In genomic region chr11:2775083-2775625, GRCh38 we compare ENCODE assay signal across 16 cellular contexts.
DNase-seq lines count a peak whose midpoint lies in the region; ATAC-seq, FAIRE-seq and TF ChIP-seq lines count a peak whose summit lies in the region.
"Had no signal": no experiment of that assay in that cellular context is flagged by ENCODE, and none has a peak within 500 bp of the region (broad histone marks: within the 10 kb centered on the region; RNA-seq: fewer than 3 reads in every experiment).

No MANE protein-coding gene starts in this region.

- no peak overlapping the region for H3K14ac ChIP-seq in H9 (ENCODE audit: insufficient read depth, low read length)

- ATAC-seq in GM12878 (peak; percentile 26), HG03108 (IDR thresholded peaks at IDR 0.05; ENCODE audit: unreplicated experiment) (no peak), HG03354 (IDR thresholded peaks at IDR 0.05; ENCODE audit: poor library complexity, severe bottlenecking, unreplicated experiment) (no peak)
- ATAC-seq: psoas muscle had no signal

- H2AK5ac ChIP-seq in H9 (ENCODE audit: insufficient read length, low read length) = no peak overlapping the region

- no peak overlapping the region for H2BK20ac ChIP-seq in H9 (ENCODE audit: low read depth, low read length, poor library complexity, severe bottlenecking)

- H3K4me1 ChIP-seq in HEK293 (ENCODE audit: control insufficient read depth, insufficient read depth, low read length) (no peaks in the 10 kb centered on the region), GM12878 (ENCODE audit: control insufficient read depth, insufficient read depth, low read length) (peaks cover 4% of the 10 kb centered on the region; the same call in 1 of the 2 replicates), osteoblast (ENCODE audit: insufficient read depth, low read length) (peaks cover 6% of the 10 kb centered on the region), H9 (ENCODE audit: insufficient read depth, low read length) (no peaks in the 10 kb centered on the region)
- H3K4me1 ChIP-seq: Caco-2 had no signal

- no peak overlapping the region for H3K4me3 Mint-ChIP-seq in H9
- H3K4me3 Mint-ChIP-seq: brain, memory B cell had no signal

- no peak overlapping the region for H3K4ac ChIP-seq in H9 (ENCODE audit: low read depth, low read length)

- peak; percentile 12 for DNase-seq in NCI-H2107 treated with DMSO at 0.1 percent for 48 hours (lab: John Stamatoyannopoulos, UW; ENCODE audit: unreplicated experiment)
- DNase-seq in NCI-H2107 (lab: John Stamatoyannopoulos, UW) = no peak
- DNase-seq in GM12878 (ENCODE audit: low read depth, low spot score) = peak; percentile 13
- peak; percentile 60 for DNase-seq in osteoblast (ENCODE audit: insufficient read length, low spot score, missing footprints)
- DNase-seq in H9 = no peak
- DNase-seq: 8988T, GOT3, NCI-H1694 treated with DMSO at 0.1 percent for 48 hours had no signal

- H3K9ac ChIP-seq in GM12878 (ENCODE audit: control insufficient read depth, insufficient read depth, low read length) = no peak overlapping the region
- no peak overlapping the region for H3K9ac ChIP-seq in H9 (ENCODE audit: extremely low read depth, insufficient read length, low read length)

- no peak overlapping the region for H2BK15ac ChIP-seq in H9 (ENCODE audit: low read depth, low read length)

- no peaks in the 10 kb centered on the region for H3K36me3 ChIP-seq in HEK293 (ENCODE audit: control insufficient read depth in 2 of 2, insufficient read depth in 1 of 2, low read length in 2 of 2)
- no peaks in the 10 kb centered on the region for H3K36me3 ChIP-seq in GM12878 (ENCODE audit: control insufficient read depth in 2 of 2, insufficient read depth in 2 of 2, low read length in 1 of 2)
- H3K36me3 ChIP-seq in osteoblast (ENCODE audit: insufficient read depth, low read length) = no peaks in the 10 kb centered on the region

- peaks cover 80% of the 10 kb centered on the region for H3K27me3 Mint-ChIP-seq in H9 (ENCODE audit: low read depth)
- H3K27me3 Mint-ChIP-seq: memory B cell had no signal

- no peak for FAIRE-seq in GM12878 (lab: Jason Lieb, UNC)
- FAIRE-seq: GM19239 had no signal

- no peak for TF ChIP-seq RAD21 in GM12878 (IDR thresholded peaks at IDR 0.05; ENCODE audit: insufficient read depth, low read depth, low read length)

- no TSS peak for BruUV-seq in GM12878 (replicated peaks; lab: Mats Ljungman, UMichigan)

- CTCF ChIA-PET in HEK293 (lab: Yijun Ruan, JAX) = interaction anchor here (0.6 to 0.7 kb wide), 2 partner anchors 241 to 243 kb away, joined by 3 read pairs; no protein-coding TSS in a partner anchor
- CTCF ChIA-PET in GM12878 (lab: Yijun Ruan, JAX) = no interaction called here

- SMC1A ChIA-PET in GM12878 (lab: Charles Lee; ENCODE audit: uncharacterized antibody, unreplicated experiment) = no interaction called here

- H2AFZ ChIP-seq in GM12878 (ENCODE audit: control insufficient read depth, low read depth, low read length) (no peak overlapping the region), osteoblast (ENCODE audit: low read length) (no peak overlapping the region), H9 (ENCODE audit: low read length) (no peak overlapping the region)

- no peak for TF ChIP-seq POLR2A in GM12878 (IDR thresholded peaks at IDR 0.05; ENCODE audit: low read depth, low read length)

- no peaks in the 10 kb centered on the region for H4K20me1 ChIP-seq in GM12878 (ENCODE audit: control insufficient read depth, insufficient read depth)
- no peaks in the 10 kb centered on the region for H4K20me1 ChIP-seq in osteoblast (ENCODE audit: insufficient read depth, low read length)
- no peaks in the 10 kb centered on the region for H4K20me1 ChIP-seq in H9 (ENCODE audit: control insufficient read depth, insufficient read depth, insufficient read length)

- H3K23me2 ChIP-seq in H9 (ENCODE audit: insufficient read length, low read depth, low read length, poor library complexity, severe bottlenecking) = no peaks in the 10 kb centered on the region

- H4K91ac ChIP-seq in H9 (ENCODE audit: insufficient read length, low read depth, low read length) = no peak overlapping the region

- no peak overlapping the region for H3K4me3 ChIP-seq in HEK293 (ENCODE audit: low read depth, low read length)
- H3K4me3 ChIP-seq in GM12878 = no peak overlapping the region
- H3K4me3 ChIP-seq in osteoblast (ENCODE audit: insufficient read depth, low read length) = no peak overlapping the region
- H3K4me3 ChIP-seq: psoas muscle had no signal

- no peaks in the 10 kb centered on the region for H3K79me2 ChIP-seq in GM12878 (ENCODE audit: control insufficient read depth, insufficient read depth, low read length)
- H3K79me2 ChIP-seq in osteoblast (ENCODE audit: insufficient read depth, low read length) = no peaks in the 10 kb centered on the region
- no peaks in the 10 kb centered on the region for H3K79me2 ChIP-seq in H9 (ENCODE audit: insufficient read depth, low read length)

- WGBS in GM12878 (ENCODE audit: insufficient coverage, insufficient replicate concordance, low lambda C conversion rate, missing lambda C conversion rate) = 56% methylated on average over 5 of the region's 5 CpGs
- no CpG with 5 or more reads among the region's 5 CpGs for WGBS in H9 (ENCODE audit: extremely low coverage, insufficient read length, low lambda C conversion rate)

- no peak overlapping the region for H4K5ac ChIP-seq in H9 (ENCODE audit: insufficient read length, low read depth, low read length)

- H2BK12ac ChIP-seq in H9 (ENCODE audit: insufficient read length, low read depth, low read length) = no peak overlapping the region

- H2BK5ac ChIP-seq in H9 (ENCODE audit: insufficient read length, low read length) = no peak overlapping the region

- no peak overlapping the region for H3K27ac ChIP-seq in HEK293 (ENCODE audit: extremely low read depth, low read depth, low read length)
- H3K27ac ChIP-seq in GM12878 (ENCODE audit: control insufficient read depth, insufficient read depth) = no peak overlapping the region
- no peak overlapping the region for H3K27ac ChIP-seq in osteoblast (ENCODE audit: low read depth, low read length)
- no peak overlapping the region for H3K27ac ChIP-seq in H9 (ENCODE audit: insufficient read length, low read depth, low read length)
- H3K27ac ChIP-seq: psoas muscle had no signal

- H3K4me2 ChIP-seq in GM12878 (ENCODE audit: control insufficient read depth, insufficient read depth) (no peak overlapping the region), osteoblast (ENCODE audit: insufficient read depth, low read length) (no peak overlapping the region), H9 (ENCODE audit: insufficient read depth, insufficient read length, low read length) (no peak overlapping the region)

- H3K9me3 ChIP-seq in HEK293 (ENCODE audit: control insufficient read depth, insufficient read depth, low read depth, low read length) (no peaks in the 10 kb centered on the region), GM12878 (replicated peaks; ENCODE audit: control insufficient read depth, insufficient read depth, low read length) (no peaks in the 10 kb centered on the region), osteoblast (ENCODE audit: low read depth, low read length) (no peaks in the 10 kb centered on the region), H9 (ENCODE audit: control insufficient read depth, low read depth, low read length) (no peaks in the 10 kb centered on the region)
- H3K9me3 ChIP-seq: Caco-2, psoas muscle had no signal

- in situ Hi-C loops in GM12878 (cut with MboI) = no loop called here

- TF ChIP-seq CTCF in HEK293 (tag by site-specific recombination; IDR thresholded peaks at IDR 0.05) (no peak), GM12878 (IDR thresholded peaks at IDR 0.05 in 2 of 3, conservative IDR thresholded peaks at IDR 0.05 in 1 of 3; ENCODE audit: control insufficient read depth in 2 of 3, extremely low read depth in 1 of 3, insufficient read depth in 1 of 3, low read depth in 3 of 3, low read length in 3 of 3) (no peak), osteoblast (IDR thresholded peaks at IDR 0.05; ENCODE audit: extremely low read depth, low read depth, low read length) (no peak), H9 (conservative IDR thresholded peaks at IDR 0.05) (no peak)

- no peaks in the 10 kb centered on the region for H3K79me1 ChIP-seq in H9 (ENCODE audit: insufficient read depth, low read depth, low read length, poor library complexity, severe bottlenecking)

- POLR2A ChIA-PET in HEK293 (lab: Yijun Ruan, JAX) = no interaction called here
- POLR2A ChIA-PET in GM12878 (lab: Charles Lee) = no interaction called here

- peaks cover 0 to 5% of the 10 kb centered on the region in 2 experiments; a peak in 2 of 4 replicates for H3K4me1 Mint-ChIP-seq in H9
- H3K4me1 Mint-ChIP-seq: memory B cell had no signal

- no peak overlapping the region for H3T11ph ChIP-seq in H9 (ENCODE audit: low read length)

- H3K27me3 ChIP-seq in GM12878 (replicated peaks in 1 of 2; ENCODE audit: control insufficient read depth in 2 of 2, insufficient read depth in 2 of 2, low read length in 1 of 2) (no peaks in the 10 kb centered on the region), osteoblast (ENCODE audit: insufficient read depth, low read length) (peaks cover 17% of the 10 kb centered on the region), H9 (ENCODE audit: insufficient read depth, low read length) (peaks cover 5% of the 10 kb centered on the region; the same call in 1 of the 2 replicates)

- H3K23ac ChIP-seq in H9 (ENCODE audit: insufficient read length, low read depth, low read length) = no peak overlapping the region

- no peak overlapping the region for H2BK120ac ChIP-seq in H9 (ENCODE audit: low read depth, low read length, poor library complexity, severe bottlenecking)

- RAD21 ChIA-PET in GM12878 (lab: Charles Lee; ENCODE audit: unreplicated experiment) = interaction anchor here (1.6 kb wide), 1 partner anchor 242 kb away, joined by 3 read pairs; no protein-coding TSS in a partner anchor

- no peak overlapping the region for H4K8ac ChIP-seq in H9 (replicated peaks; ENCODE audit: insufficient read length, low read depth, low read length)

- H3K27ac Mint-ChIP-seq in H9 = no peak overlapping the region
- H3K27ac Mint-ChIP-seq: brain, memory B cell had no signal

- no peak overlapping the region for H3K56ac ChIP-seq in H9 (ENCODE audit: insufficient read length, low read depth, low read length)

- H3K18ac ChIP-seq in H9 (ENCODE audit: insufficient read length, low read depth, low read length) = no peak overlapping the region

- intact Hi-C loops in GM12878 (cut with micrococcal nuclease; ENCODE audit: unreplicated experiment) = no loop called here

- no peaks in the 10 kb centered on the region for H3K9me3 Mint-ChIP-seq in H9
- H3K9me3 Mint-ChIP-seq: brain, memory B cell had no signal

- no peaks in the 10 kb centered on the region for H3K36me3 Mint-ChIP-seq in H9 (ENCODE audit: insufficient read depth in 1 of 3, low read depth in 3 of 3)
- H3K36me3 Mint-ChIP-seq: brain had no signal

- TF ChIP-seq EP300 in GM12878 (IDR thresholded peaks at IDR 0.05; ENCODE audit: borderline replicate concordance in 1 of 2, control insufficient read depth in 1 of 2, low read depth in 2 of 2, low read length in 2 of 2) = peak in 1 of 2 experiments; percentile 31; a peak in 1 of 4 replicates

TF ChIP-seq in GM12878, 131 proteins besides CTCF, POLR2A, EP300 and RAD21 (continues in another document):
- peak in 1 of 2 experiments; percentile 35; a peak in 1 of 4 replicates for TF ChIP-seq IKZF2 (IDR thresholded peaks at IDR 0.05)
- TF ChIP-seq KAT2A (conservative IDR thresholded peaks at IDR 0.05; ENCODE audit: control insufficient read depth, low read depth, low read length) = no peak
- TF ChIP-seq CHD1 (IDR thresholded peaks at IDR 0.05; ENCODE audit: low read depth, low read length) = no peak
- no peak for TF ChIP-seq TCF7 (IDR thresholded peaks at IDR 0.05; ENCODE audit: borderline replicate concordance)

Comparison
In these comparisons a context has a peak if more than half of its experiments do, and no peak if none do; other contexts are left out.
1. DNase-seq: peak in NCI-H2107 treated with DMSO at 0.1 percent for 48 hours (single experiment), GM12878 (single experiment) and osteoblast (single experiment); none in NCI-H2107 (single experiment) and H9 (single experiment).